8 cellular contexts compared by ENCODE assay signal in genomic region chr20:38790210-38791053, GRCh38. TPM values are rescaled to one million over a fixed set of nuclear protein-coding genes. Genes with fewer than 3 reads are reported as not detected.
A peak's percentile ranks its signal among the peaks of the same experiment; 100 is the strongest.
DNase-seq lines count a peak whose midpoint lies in the region; ATAC-seq, FAIRE-seq and TF ChIP-seq lines count a peak whose summit lies in the region.

No MANE protein-coding gene starts in this region.

- peak; percentile 81 for TF ChIP-seq CTCF in A549 (IDR thresholded peaks at IDR 0.05)
- TF ChIP-seq CTCF in GM12865 (IDR thresholded peaks at IDR 0.05; ENCODE audit: insufficient read depth, low read depth, low read length, missing control alignments), result peak; percentile 73
- TF ChIP-seq CTCF in stomach (IDR thresholded peaks at IDR 0.05), result peak in 5 of 7 experiments; percentile 23 to 64 (median 39)

- H3K27ac ChIP-seq in A549 (peak overlapping the region in 1 of 2 experiments; percentile 35; a peak in 1 of 6 replicates), stomach (no peak overlapping the region)

- H3K27me3 ChIP-seq in stomach, result peaks cover 0 to 8% (median 0%) of the 10 kb centered on the region in 3 donors

- peak; percentile 67 to 71 for TF ChIP-seq RAD21 in A549 (conservative IDR thresholded peaks at IDR 0.05 in 1 of 2, IDR thresholded peaks at IDR 0.05 in 1 of 2)

- peak overlapping the region; percentile 47 for H3K4me2 ChIP-seq in A549

- H3K9me3 ChIP-seq in A549 (peaks cover 4% of the 10 kb centered on the region; the same call in 1 of the 3 replicates), stomach (peaks cover 0 to 17% (median 9%) of the 10 kb centered on the region in 4 donors)

- POLR2A ChIA-PET in A549 (lab: Yijun Ruan, JAX), result no interaction called here

- FAIRE-seq in A549 (lab: Jason Lieb, UNC), result no peak

- peak; percentile 46 to 73 for DNase-seq in A549 (ENCODE audit: low read depth in 1 of 2, low spot score in 1 of 2)
- peak; percentile 72 for DNase-seq in GM12865 (ENCODE audit: low read depth)
- DNase-seq in NCI-H446 (lab: John Stamatoyannopoulos, UW), result peak; percentile 29 to 70
- DNase-seq in activated T-helper 1 cell treated with Interleukin-2 at 50 U/mL for 16 hours (ENCODE audit: low read depth), result peak; percentile 17
- peak; percentile 77 for DNase-seq in iPS-NIHi11 (ENCODE audit: low spot score)
- no peak for DNase-seq in stomach
- DNase-seq in cerebellar nuclear complex (lab: John Stamatoyannopoulos, UW), result no peak

- intact Hi-C loops in stomach (cut with DNase I; ENCODE audit: low total_unique reads), result no loop called here

- TF ChIP-seq POLR2A in A549 (IDR thresholded peaks at IDR 0.05; ENCODE audit: low read length), result no peak
- no peak for TF ChIP-seq POLR2A in stomach (IDR thresholded peaks at IDR 0.05)

- CTCF ChIA-PET in A549 (lab: Yijun Ruan, JAX), result interaction anchor here (0.5 to 7.0 kb wide), 51 partner anchors 8 to 260 kb away, joined by 3 to 80 read pairs (median 4); partner anchors contain the start of genes ACTR5, FAM83D, PPP1R16B and SLC32A1

- ATAC-seq in A549, result peak; percentile 73 to 91
- no peak for ATAC-seq in HG03520 (IDR thresholded peaks at IDR 0.05; ENCODE audit: unreplicated experiment)

- H3K36me3 ChIP-seq in stomach, result no peaks in the 10 kb centered on the region

- H3K4me3 ChIP-seq in A549 (no peak overlapping the region), GM12865 (ENCODE audit: low read depth, low read length) (no peak overlapping the region), stomach (no peak overlapping the region)

- WGBS in A549 (ENCODE audit: missing lambda C conversion rate), result 27% methylated on average over 12 of the region's 15 CpGs
- WGBS in stomach, 5 donors, result 32 to 52% (median 41%) methylated on average over 15 of the region's 15 CpGs

- H3K4me1 ChIP-seq in A549, result peaks cover 4% of the 10 kb centered on the region; the same call in 1 of the 3 replicates
- H3K4me1 ChIP-seq in stomach, result no peaks in the 10 kb centered on the region

- TF ChIP-seq EP300 in A549 (IDR thresholded peaks at IDR 0.05) (no peak), stomach (IDR thresholded peaks at IDR 0.05) (no peak)

TF ChIP-seq in A549, 52 proteins besides CTCF, POLR2A, EP300 and RAD21:
- no peak for TF ChIP-seq TFCP2L1 (CRISPR knock-in tag; IDR thresholded peaks at IDR 0.05)
- peak; percentile 74 for TF ChIP-seq SMC3 (IDR thresholded peaks at IDR 0.05)

RNA-seq across cellular contexts. Expression of gene PPP1R16B, which starts 15.1 kb away (rescaled TPM):
- polyA plus RNA-seq in A549 (2011; rRNA removed), result 0.17 and 0.28 TPM in 2 replicates
- polyA plus RNA-seq in A549 (2012; cell fraction: cytosol; rRNA removed), result 0.06 and 0.07 TPM in 2 replicates
- polyA plus RNA-seq in A549 (2012; cell fraction: nucleus; rRNA removed), result 0.09 and 0.11 TPM in 2 replicates
- polyA plus RNA-seq in A549 (2017; fragmentation: RNase III; extraction: RNeasy Plus Mini Kit Qiagen cat#74134 plus additional on column Dnase treatment), result 0.14 to 0.31 TPM (median 0.29 TPM) in 3 replicates
- 0.39 and 0.62 TPM in 2 replicates for polyA minus RNA-seq in A549 (2011; rRNA and poly(A)+ RNA removed)
- 10 to 100 TPM in 3 of 5 donors, 1 to 10 TPM in 2; 5.2 to 18.7 (median 11.0) TPM for total RNA-seq in stomach
- polyA plus RNA-seq in stomach, result 1 to 10 TPM; 1.2 to 1.5 (median 1.5) TPM

RNA-seq across cellular contexts. Expression of gene ACTR5, which starts 42.2 kb away (rescaled TPM):
- polyA plus RNA-seq in A549 (2011; rRNA removed) (11.9 and 13.4 TPM in 2 replicates), A549 (2017; fragmentation: RNase III; extraction: RNeasy Plus Mini Kit Qiagen cat#74134 plus additional on column Dnase treatment) (7.7 to 9.3 TPM (median 8.8 TPM) in 3 replicates), stomach (1 to 10 TPM; 4.7 to 6.0 (median 5.7) TPM)
- polyA plus RNA-seq in A549 (2012; cell fraction: cytosol; rRNA removed), result 10.2 and 11.2 TPM in 2 replicates
- 19.4 and 21.0 TPM in 2 replicates for polyA plus RNA-seq in A549 (2012; cell fraction: nucleus; rRNA removed)
- polyA minus RNA-seq in A549 (2011; rRNA and poly(A)+ RNA removed), result 9.3 and 11.0 TPM in 2 replicates
- total RNA-seq in stomach, result 10 to 100 TPM in 2 of 5 donors, 1 to 10 TPM in 3; 3.6 to 68.1 (median 8.4) TPM

Comparison
In these comparisons a context has a peak if more than half of its experiments do, and no peak if none do; other contexts are left out.
1. DNase-seq: peak in A549 (2 of 2), GM12865 (single experiment), NCI-H446 (2 of 2), activated T-helper 1 cell treated with Interleukin-2 at 50 U/mL for 16 hours (single experiment) and iPS-NIHi11 (single experiment); none in stomach (single experiment) and cerebellar nuclear complex (0 of 2).
2. Peak in every context shown above with its lines, with median percentiles within 50 percentile points of each other: CTCF ChIP-seq.